5 cellular contexts compared by ENCODE assay signal in genomic region chr10:51679841-51680240, GRCh38.
"Had no signal": no experiment of that assay in that cellular context is flagged by ENCODE, and none has a peak within 500 bp of the region (broad histone marks: within the 10 kb centered on the region; RNA-seq: fewer than 3 reads in every experiment).

No MANE protein-coding gene starts in this region.

- H3K27ac Mint-ChIP-seq: H9 had no signal

- H3K4me3 ChIP-seq: GM23248, K562 had no signal

- H3K9ac ChIP-seq: GM23248 had no signal

- H2AFZ ChIP-seq: GM23248 had no signal

- H3K4me3 Mint-ChIP-seq: H9 had no signal

- DNase-seq: GM23248, H9, HCEC 1CT, IMR-90 had no signal

- ATAC-seq: K562 had no signal

- H3K27ac ChIP-seq: GM23248 had no signal

- H3K9me3 Mint-ChIP-seq: H9 had no signal
